ENCODE assay signal across 16 cellular contexts in the genomic region with DNA sequence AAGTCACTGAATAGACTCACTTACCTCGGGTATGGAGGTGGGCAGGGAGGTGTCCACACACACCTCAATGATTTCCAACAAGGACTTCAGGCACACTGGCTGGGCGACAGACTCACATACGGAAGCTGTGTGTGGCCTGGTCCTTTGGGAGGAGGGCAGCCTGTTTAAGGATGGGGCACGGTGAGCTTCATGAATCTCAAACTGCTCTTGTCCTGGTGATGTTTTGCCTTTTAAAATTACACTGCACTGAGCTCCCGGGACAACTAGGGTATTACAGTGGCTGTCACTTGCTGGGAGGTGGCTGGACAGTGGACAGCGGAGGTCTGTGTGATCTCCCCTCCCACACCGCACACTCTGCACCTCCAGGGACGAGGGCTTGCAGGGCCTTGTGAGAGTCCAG.
DNase-seq lines count a peak whose midpoint lies in the region; ATAC-seq lines count a peak whose summit lies in the region.
"Had no signal": no experiment of that assay in that cellular context is flagged by ENCODE, and none has a peak within 500 bp of the region (broad histone marks: within the 10 kb centered on the region; RNA-seq: fewer than 3 reads in every experiment).

No MANE protein-coding gene starts in this region.

- H3K4me3 Mint-ChIP-seq in activated CD8-positive, alpha-beta memory T cell treated with anti-CD3 and anti-CD28 coated beads, Interleukin-2, amount 10 ng/mL, durations not matched to agents 7 days and 5 days: no peak overlapping the region
- no peak overlapping the region for H3K4me3 Mint-ChIP-seq in central memory CD8-positive, alpha-beta T cell
- H3K4me3 Mint-ChIP-seq: IgD-negative memory B cell had no signal

- H3K36me3 ChIP-seq in KOPT-K1 (ENCODE audit: insufficient read depth, low read length): no peaks in the 10 kb centered on the region
- no peaks in the 10 kb centered on the region for H3K36me3 ChIP-seq in skeletal muscle tissue (ENCODE audit: control insufficient read depth in 3 of 3, insufficient read depth in 3 of 3, low read length in 3 of 3)
- H3K36me3 ChIP-seq: cardiac muscle cell had no signal

- H3K4me1 ChIP-seq in skeletal muscle tissue (ENCODE audit: control insufficient read depth in 3 of 3, insufficient read depth in 3 of 3, low read length in 3 of 3): no peaks in the 10 kb centered on the region

- CTCF ChIA-PET in activated CD8-positive, alpha-beta memory T cell treated with anti-CD3 and anti-CD28 coated beads, Interleukin-2, amount 10 ng/mL, durations not matched to agents 7 days and 5 days (lab: Charles Lee): no interaction called here

- H3K9me3 ChIP-seq in KOPT-K1 (ENCODE audit: insufficient read depth, low read length, poor library complexity, severe bottlenecking) (no peaks in the 10 kb centered on the region), skeletal muscle tissue (ENCODE audit: control insufficient read depth in 3 of 3, low read length in 3 of 3) (peaks cover 0 to 2% (median 0%) of the 10 kb centered on the region in 3 donors)

- H3K9me3 Mint-ChIP-seq in activated CD8-positive, alpha-beta memory T cell treated with anti-CD3 and anti-CD28 coated beads, Interleukin-2, amount 10 ng/mL, durations not matched to agents 7 days and 5 days (ENCODE audit: low read depth): peaks cover 32% of the 10 kb centered on the region
- H3K9me3 Mint-ChIP-seq in central memory CD8-positive, alpha-beta T cell: peaks cover 8% of the 10 kb centered on the region

- peak overlapping the region; percentile 85 for H3K27ac ChIP-seq in KOPT-K1 (ENCODE audit: low read depth, low read length, poor library complexity, severe bottlenecking)
- peak overlapping the region; percentile 68 for H3K27ac ChIP-seq in skeletal muscle tissue (ENCODE audit: low read depth, low read length)
- H3K27ac ChIP-seq: cardiac muscle cell, VCaP had no signal

- ATAC-seq in activated CD8-positive, alpha-beta memory T cell treated with anti-CD3 and anti-CD28 coated beads, Interleukin-2, amount 10 ng/mL, durations not matched to agents 7 days and 5 days: no peak
- no peak for ATAC-seq in central memory CD8-positive, alpha-beta T cell (replicated peaks; ENCODE audit: extremely low read depth, poor library complexity, severe bottlenecking)
- no peak for ATAC-seq in GM21390 (IDR thresholded peaks at IDR 0.05; ENCODE audit: unreplicated experiment)

- DNase-seq in activated CD8-positive, alpha-beta memory T cell treated with anti-CD3 and anti-CD28 coated beads, Interleukin-2, amount 10 ng/mL, durations not matched to agents 7 days and 5 days: no peak
- no peak for DNase-seq in activated CD8-positive, alpha-beta memory T cell treated with anti-CD3 and anti-CD28 coated beads for 24 hours
- no peak for DNase-seq in central memory CD8-positive, alpha-beta T cell (ENCODE audit: low spot score in 2 of 2)
- DNase-seq in NCI-H1417 treated with DMSO at 0.1 percent for 48 hours (lab: John Stamatoyannopoulos, UW) (no peak), HuH-7 (ENCODE audit: low spot score) (no peak)
- DNase-seq: hippocampal formation, NCI-H1092, NCI-H82 had no signal

- no peaks in the 10 kb centered on the region for H3K27me3 Mint-ChIP-seq in activated CD8-positive, alpha-beta memory T cell treated with anti-CD3 and anti-CD28 coated beads, Interleukin-2, amount 10 ng/mL, durations not matched to agents 7 days and 5 days
- no peaks in the 10 kb centered on the region for H3K27me3 Mint-ChIP-seq in central memory CD8-positive, alpha-beta T cell
- H3K27me3 Mint-ChIP-seq: IgD-negative memory B cell, progenitor cell of endocrine pancreas had no signal

- H3K4me1 Mint-ChIP-seq in activated CD8-positive, alpha-beta memory T cell treated with anti-CD3 and anti-CD28 coated beads, Interleukin-2, amount 10 ng/mL, durations not matched to agents 7 days and 5 days: peaks cover 13% of the 10 kb centered on the region
- H3K4me1 Mint-ChIP-seq in central memory CD8-positive, alpha-beta T cell: peaks cover 35% of the 10 kb centered on the region

- no peak overlapping the region for H3K9ac ChIP-seq in skeletal muscle tissue (ENCODE audit: low read depth in 1 of 3, low read length in 3 of 3)

- peaks cover 11% of the 10 kb centered on the region for H3K36me3 Mint-ChIP-seq in activated CD8-positive, alpha-beta memory T cell treated with anti-CD3 and anti-CD28 coated beads, Interleukin-2, amount 10 ng/mL, durations not matched to agents 7 days and 5 days
- peaks cover 6% of the 10 kb centered on the region for H3K36me3 Mint-ChIP-seq in central memory CD8-positive, alpha-beta T cell (ENCODE audit: insufficient read depth)

- no peaks in the 10 kb centered on the region for H3K27me3 ChIP-seq in skeletal muscle tissue (ENCODE audit: control insufficient read depth in 3 of 3, insufficient read depth in 3 of 3, low read length in 3 of 3)
- H3K27me3 ChIP-seq: cardiac muscle cell had no signal

- H3K27ac Mint-ChIP-seq in activated CD8-positive, alpha-beta memory T cell treated with anti-CD3 and anti-CD28 coated beads, Interleukin-2, amount 10 ng/mL, durations not matched to agents 7 days and 5 days: peak overlapping the region; percentile 89
- peak overlapping the region; percentile 96 for H3K27ac Mint-ChIP-seq in central memory CD8-positive, alpha-beta T cell (ENCODE audit: low read depth)
- H3K27ac Mint-ChIP-seq: progenitor cell of endocrine pancreas had no signal

- no peak overlapping the region for H3K4me3 ChIP-seq in skeletal muscle tissue (ENCODE audit: low read length in 3 of 3)
- H3K4me3 ChIP-seq: cardiac muscle cell, smooth muscle cell had no signal
